ENCODE assay signal across 18 cellular contexts in the genomic region with DNA sequence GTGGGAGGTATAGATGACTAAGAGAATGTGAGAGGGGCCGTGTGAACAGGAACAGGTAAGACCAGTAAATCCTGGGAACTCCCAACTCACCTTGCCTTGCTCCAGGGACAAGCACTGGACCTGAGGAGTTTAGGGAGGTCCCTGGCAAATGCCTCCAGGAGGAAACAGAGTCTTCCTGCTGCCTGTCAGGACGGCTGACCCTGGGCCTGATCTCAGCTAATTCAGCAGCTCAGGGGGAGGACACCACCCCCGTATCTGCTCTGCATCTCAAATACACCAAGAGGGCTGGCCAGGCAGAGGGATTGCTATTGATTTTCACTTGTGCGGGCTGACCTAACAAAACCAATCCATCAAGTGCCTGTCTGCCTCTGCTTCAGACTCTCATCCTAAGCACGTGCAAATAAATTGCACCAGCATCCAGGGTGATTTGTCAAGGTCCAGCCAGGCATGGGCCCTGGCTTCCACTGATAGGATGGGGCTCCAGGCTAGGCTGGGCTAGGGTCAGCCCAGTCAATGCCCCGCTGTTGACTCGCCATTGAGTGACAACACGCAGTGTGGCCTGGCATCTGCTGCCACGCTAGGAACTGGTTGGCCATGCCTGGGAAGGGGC. TPM values are rescaled to one million over a fixed set of nuclear protein-coding genes. Genes with fewer than 3 reads are reported as not detected.
DNase-seq lines count a peak whose midpoint lies in the region; ATAC-seq and TF ChIP-seq lines count a peak whose summit lies in the region.
"Had no signal": no experiment of that assay in that cellular context is flagged by ENCODE, and none has a peak within 500 bp of the region (broad histone marks: within the 10 kb centered on the region; RNA-seq: fewer than 3 reads in every experiment).

No MANE protein-coding gene starts in this region.

- H4K20me1 ChIP-seq in PC-9 (ENCODE audit: insufficient read depth) (no peaks in the 10 kb centered on the region), SK-N-SH (ENCODE audit: insufficient read depth) (no peaks in the 10 kb centered on the region)

- ATAC-seq in esophagus mucosa (peak; percentile 67), HG02840 (IDR thresholded peaks at IDR 0.05; ENCODE audit: low FRiP score, unreplicated experiment) (no peak)
- ATAC-seq: activated CD8-positive, alpha-beta T cell treated with anti-CD3 and anti-CD28 coated beads, Interleukin-2, amount 10 ng/mL, durations not matched to agents 7 days and 5 days had no signal

- DNase-seq in ELF-1 (ENCODE audit: low read depth, low spot score), result peak; percentile 86
- peak; percentile 55 to 96 for DNase-seq in PC-9
- peak; percentile 74 for DNase-seq in trophoblast cell
- DNase-seq in SK-N-SH, result no peak
- DNase-seq in activated naive CD4-positive, alpha-beta T cell treated with Interleukin-2 at 50 U/mL for 16 hours, result no peak
- no peak for DNase-seq in NCI-H1417 treated with DMSO at 0.1 percent for 48 hours (lab: John Stamatoyannopoulos, UW)
- DNase-seq: activated B cell treated with CpG ODN at 0.5 μM for 24 hours; activated CD8-positive, alpha-beta T cell treated with anti-CD3 and anti-CD28 coated beads, Interleukin-2, amount 10 ng/mL, durations not matched to agents 7 days and 5 days; CD4-positive, CD25-positive, alpha-beta regulatory T cell; DMS53; NCI-H187; NCI-H526; SIG-M5 had no signal

- TF ChIP-seq CTCF in PC-9 (conservative IDR thresholded peaks at IDR 0.05) (no peak), SK-N-SH (IDR thresholded peaks at IDR 0.05) (no peak)

- no peaks in the 10 kb centered on the region for H3K27me3 ChIP-seq in PC-9 (ENCODE audit: insufficient read depth, low read depth)
- no peaks in the 10 kb centered on the region for H3K27me3 ChIP-seq in trophoblast cell (ENCODE audit: insufficient read depth, low read length)
- no peaks in the 10 kb centered on the region for H3K27me3 ChIP-seq in SK-N-SH (ENCODE audit: insufficient read depth)
- H3K27me3 ChIP-seq: tibial nerve had no signal

- H3K4me3 ChIP-seq in PC-9 (no peak overlapping the region), trophoblast cell (ENCODE audit: low read depth, low read length) (no peak overlapping the region), SK-N-SH (ENCODE audit: low read depth in 2 of 2, low read length in 1 of 2) (no peak overlapping the region)
- H3K4me3 ChIP-seq: lung, prostate gland, tibial nerve had no signal

- H3K36me3 ChIP-seq in PC-9 (ENCODE audit: low read depth) (peaks cover 21% of the 10 kb centered on the region; the same call in 1 of the 2 replicates), trophoblast cell (ENCODE audit: control insufficient read depth in 1 of 2, insufficient read depth in 2 of 2, low read length in 2 of 2) (peaks cover 41 to 45% of the 10 kb centered on the region in 2 experiments), SK-N-SH (replicated peaks in 1 of 2; ENCODE audit: control insufficient read depth in 1 of 2, insufficient read depth in 2 of 2, low read length in 1 of 2) (peaks cover 13 to 44% of the 10 kb centered on the region in 2 experiments)

- no peak overlapping the region for H3K18ac ChIP-seq in trophoblast cell (ENCODE audit: low read length)

- no peak for TF ChIP-seq RAD21 in SK-N-SH (IDR thresholded peaks at IDR 0.05; ENCODE audit: low read length)

- no peak overlapping the region for H2AFZ ChIP-seq in PC-9
- no peak overlapping the region for H2AFZ ChIP-seq in trophoblast cell (ENCODE audit: insufficient read depth, low read length, poor library complexity)
- H2AFZ ChIP-seq in SK-N-SH (ENCODE audit: low read depth), result no peak overlapping the region

- WGBS in trophoblast cell (ENCODE audit: extremely low coverage, insufficient coverage, insufficient read length), result no CpG with 5 or more reads among the region's 9 CpGs
- 91% methylated on average over 9 of the region's 9 CpGs for WGBS in SK-N-SH (ENCODE audit: low lambda C conversion rate)

- H3F3A ChIP-seq in PC-9 (ENCODE audit: insufficient read depth, low read depth) (peaks cover 32% of the 10 kb centered on the region), SK-N-SH (replicated peaks; ENCODE audit: insufficient read depth) (peaks cover 5% of the 10 kb centered on the region)

- no peak overlapping the region for H3K4ac ChIP-seq in trophoblast cell (ENCODE audit: low read depth, low read length)

- H3K79me2 ChIP-seq in PC-9 (ENCODE audit: low read depth) (no peaks in the 10 kb centered on the region), trophoblast cell (ENCODE audit: control insufficient read depth, insufficient read depth, low read length, poor library complexity) (no peaks in the 10 kb centered on the region), SK-N-SH (ENCODE audit: insufficient read depth) (no peaks in the 10 kb centered on the region)

- no peak overlapping the region for H4K8ac ChIP-seq in trophoblast cell (ENCODE audit: low read depth, low read length)

- no peak overlapping the region for H2BK120ac ChIP-seq in trophoblast cell (ENCODE audit: insufficient read depth, low read length, poor library complexity)

- TF ChIP-seq EP300 in SK-N-SH (IDR thresholded peaks at IDR 0.05; ENCODE audit: borderline replicate concordance in 1 of 2, low read depth in 1 of 2, low read length in 1 of 2), result no peak

- POLR2A ChIA-PET in PC-9 (lab: Charles Lee; ENCODE audit: unreplicated experiment), result no interaction called here
- POLR2A ChIA-PET in SK-N-SH (lab: Yijun Ruan, JAX), result no interaction called here

- H3K9ac ChIP-seq in trophoblast cell (ENCODE audit: low read length) (no peak overlapping the region), SK-N-SH (no peak overlapping the region)

- H3K23ac ChIP-seq in trophoblast cell (ENCODE audit: low read length), result no peak overlapping the region

- BruUV-seq in PC-9 (replicated peaks; lab: Mats Ljungman, UMichigan), result no TSS peak

- no peak overlapping the region for H4K91ac ChIP-seq in trophoblast cell (ENCODE audit: low read depth, low read length)

- H3K79me1 ChIP-seq in trophoblast cell (ENCODE audit: low read length), result no peaks in the 10 kb centered on the region

- peak overlapping the region; percentile 77 for H3K27ac ChIP-seq in PC-9
- H3K27ac ChIP-seq in trophoblast cell (ENCODE audit: low read depth, low read length), result peak overlapping the region; percentile 18
- H3K27ac ChIP-seq in SK-N-SH (ENCODE audit: low read depth in 2 of 2, low read length in 1 of 2), result no peak overlapping the region

- H3K9me2 ChIP-seq in PC-9 (ENCODE audit: insufficient read depth), result no peaks in the 10 kb centered on the region
- H3K9me2 ChIP-seq in SK-N-SH, result no peaks in the 10 kb centered on the region

- CTCF ChIA-PET in PC-9 (lab: Charles Lee), result no interaction called here
- CTCF ChIA-PET in SK-N-SH (lab: Yijun Ruan, JAX), result interaction anchor here (0.7 kb wide), 1 partner anchor 35 kb away, joined by 4 read pairs; no protein-coding TSS in a partner anchor

- H3K4me1 ChIP-seq in PC-9 (replicated peaks; ENCODE audit: insufficient read depth) (peaks cover 43% of the 10 kb centered on the region), trophoblast cell (ENCODE audit: control insufficient read depth in 1 of 2, insufficient read depth in 2 of 2, low read length in 2 of 2) (peaks cover 12 to 16% of the 10 kb centered on the region in 2 experiments), SK-N-SH (ENCODE audit: control insufficient read depth in 1 of 2, insufficient read depth in 2 of 2, low read depth in 1 of 2, low read length in 1 of 2) (no peaks in the 10 kb centered on the region)

- H3K14ac ChIP-seq in trophoblast cell (ENCODE audit: low read length), result no peak overlapping the region

- H3K4me2 ChIP-seq in PC-9 (peak overlapping the region; percentile 58), trophoblast cell (ENCODE audit: low read length) (no peak overlapping the region), SK-N-SH (no peak overlapping the region)

- H4K12ac ChIP-seq in trophoblast cell (ENCODE audit: low read depth, low read length), result no peak overlapping the region

- no peak overlapping the region for H2BK5ac ChIP-seq in trophoblast cell (ENCODE audit: low read depth, low read length, poor library complexity)

- H2BK12ac ChIP-seq in trophoblast cell (ENCODE audit: low read length), result no peak overlapping the region

- intact Hi-C loops in PC-9 (cut with micrococcal nuclease; ENCODE audit: unreplicated experiment), result no loop called here

- no peak overlapping the region for H2AK5ac ChIP-seq in trophoblast cell (ENCODE audit: low read length)

- H3K9me3 ChIP-seq in PC-9 (ENCODE audit: insufficient read depth, low read depth) (no peaks in the 10 kb centered on the region), trophoblast cell (ENCODE audit: insufficient read depth, low read depth, low read length) (peaks cover 4% of the 10 kb centered on the region), SK-N-SH (no peaks in the 10 kb centered on the region)
- H3K9me3 ChIP-seq: prostate gland, tibial nerve had no signal

TF ChIP-seq in SK-N-SH, 30 proteins besides CTCF, POLR2A, EP300 and RAD21 (continues in another document):
- TF ChIP-seq, protein P1, sequence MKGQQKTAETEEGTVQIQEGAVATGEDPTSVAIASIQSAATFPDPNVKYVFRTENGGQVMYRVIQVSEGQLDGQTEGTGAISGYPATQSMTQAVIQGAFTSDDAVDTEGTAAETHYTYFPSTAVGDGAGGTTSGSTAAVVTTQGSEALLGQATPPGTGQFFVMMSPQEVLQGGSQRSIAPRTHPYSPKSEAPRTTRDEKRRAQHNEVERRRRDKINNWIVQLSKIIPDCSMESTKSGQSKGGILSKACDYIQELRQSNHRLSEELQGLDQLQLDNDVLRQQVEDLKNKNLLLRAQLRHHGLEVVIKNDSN (IDR thresholded peaks at IDR 0.05; ENCODE audit: borderline replicate concordance, low read depth), result no peak
- TF ChIP-seq, protein P2, sequence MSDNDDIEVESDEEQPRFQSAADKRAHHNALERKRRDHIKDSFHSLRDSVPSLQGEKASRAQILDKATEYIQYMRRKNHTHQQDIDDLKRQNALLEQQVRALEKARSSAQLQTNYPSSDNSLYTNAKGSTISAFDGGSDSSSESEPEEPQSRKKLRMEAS (IDR thresholded peaks at IDR 0.05; ENCODE audit: low read depth), result no peak

RNA-seq across cellular contexts. Expression of a gene that starts 20.3 kb away (rescaled TPM):
- 85.4 and 103 TPM in 2 replicates for total RNA-seq in PC-9 (2021)
- 96.0 TPM for total RNA-seq in esophagus mucosa
- 143 and 144 TPM in 2 replicates for polyA plus RNA-seq in trophoblast cell (2013)
- polyA plus RNA-seq in SK-N-SH (2012; rRNA removed), result 229 and 248 TPM in 2 replicates
- 183 and 224 TPM in 2 replicates for polyA plus RNA-seq in SK-N-SH (2012; cell fraction: cytosol; rRNA removed)
- 70.0 and 99.9 TPM in 2 replicates for polyA plus RNA-seq in SK-N-SH (2012; cell fraction: nucleus; rRNA removed)

RNA-seq across cellular contexts. Expression of a gene that starts 20.7 kb away (rescaled TPM):
- total RNA-seq in PC-9 (2021) (14.2 and 15.5 TPM in 2 replicates), esophagus mucosa (21.1 TPM)
- polyA plus RNA-seq in trophoblast cell (2013), result 12.7 and 14.0 TPM in 2 replicates
- 33.5 and 35.0 TPM in 2 replicates for polyA plus RNA-seq in SK-N-SH (2012; rRNA removed)
- 15.9 and 25.0 TPM in 2 replicates for polyA plus RNA-seq in SK-N-SH (2012; cell fraction: cytosol; rRNA removed)
- 16.8 and 18.9 TPM in 2 replicates for polyA plus RNA-seq in SK-N-SH (2012; cell fraction: nucleus; rRNA removed)

RNA-seq across cellular contexts. Expression of a gene that starts 50.6 kb away (rescaled TPM):
- total RNA-seq in PC-9 (2021) (39.9 and 43.3 TPM in 2 replicates), esophagus mucosa (58.6 TPM)
- polyA plus RNA-seq in trophoblast cell (2013), result 50.2 and 51.2 TPM in 2 replicates
- 78.6 and 82.0 TPM in 2 replicates for polyA plus RNA-seq in SK-N-SH (2012; rRNA removed)
- 42.9 and 56.0 TPM in 2 replicates for polyA plus RNA-seq in SK-N-SH (2012; cell fraction: cytosol; rRNA removed)
- polyA plus RNA-seq in SK-N-SH (2012; cell fraction: nucleus; rRNA removed), result 129 and 131 TPM in 2 replicates

Comparison
In these comparisons a context has a peak if more than half of its experiments do, and no peak if none do; other contexts are left out.
1. DNase-seq: peak in ELF-1 (single experiment), PC-9 (2 of 2) and trophoblast cell (2 of 2); none in SK-N-SH (single experiment), activated naive CD4-positive, alpha-beta T cell treated with Interleukin-2 at 50 U/mL for 16 hours (single experiment) and NCI-H1417 treated with DMSO at 0.1 percent for 48 hours (single experiment).
2. H3K27ac ChIP-seq: peak in PC-9 (single experiment) and trophoblast cell (single experiment); none in SK-N-SH (0 of 2).